1 cellular context compared by ENCODE assay signal in genomic region chr19:17747205-17748098, GRCh38.
A peak's percentile ranks its signal among the peaks of the same experiment; 100 is the strongest.
TF ChIP-seq lines count a peak whose summit lies in the region.

No MANE protein-coding gene starts in this region.

TF ChIP-seq in K562, 482 proteins besides CTCF, POLR2A, EP300 and RAD21 (continued from another document and continues in another):
- TF ChIP-seq, protein P1, sequence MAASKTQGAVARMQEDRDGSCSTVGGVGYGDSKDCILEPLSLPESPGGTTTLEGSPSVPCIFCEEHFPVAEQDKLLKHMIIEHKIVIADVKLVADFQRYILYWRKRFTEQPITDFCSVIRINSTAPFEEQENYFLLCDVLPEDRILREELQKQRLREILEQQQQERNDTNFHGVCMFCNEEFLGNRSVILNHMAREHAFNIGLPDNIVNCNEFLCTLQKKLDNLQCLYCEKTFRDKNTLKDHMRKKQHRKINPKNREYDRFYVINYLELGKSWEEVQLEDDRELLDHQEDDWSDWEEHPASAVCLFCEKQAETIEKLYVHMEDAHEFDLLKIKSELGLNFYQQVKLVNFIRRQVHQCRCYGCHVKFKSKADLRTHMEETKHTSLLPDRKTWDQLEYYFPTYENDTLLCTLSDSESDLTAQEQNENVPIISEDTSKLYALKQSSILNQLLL (CRISPR knock-in tag; IDR thresholded peaks at IDR 0.05; ENCODE audit: borderline replicate concordance), result no peak
- TF ChIP-seq, protein P2, sequence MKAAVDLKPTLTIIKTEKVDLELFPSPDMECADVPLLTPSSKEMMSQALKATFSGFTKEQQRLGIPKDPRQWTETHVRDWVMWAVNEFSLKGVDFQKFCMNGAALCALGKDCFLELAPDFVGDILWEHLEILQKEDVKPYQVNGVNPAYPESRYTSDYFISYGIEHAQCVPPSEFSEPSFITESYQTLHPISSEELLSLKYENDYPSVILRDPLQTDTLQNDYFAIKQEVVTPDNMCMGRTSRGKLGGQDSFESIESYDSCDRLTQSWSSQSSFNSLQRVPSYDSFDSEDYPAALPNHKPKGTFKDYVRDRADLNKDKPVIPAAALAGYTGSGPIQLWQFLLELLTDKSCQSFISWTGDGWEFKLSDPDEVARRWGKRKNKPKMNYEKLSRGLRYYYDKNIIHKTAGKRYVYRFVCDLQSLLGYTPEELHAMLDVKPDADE (conservative IDR thresholded peaks at IDR 0.05; ENCODE audit: control insufficient read depth, low read depth, low read length), result no peak
- TF ChIP-seq ERF (CRISPR knock-in tag; IDR thresholded peaks at IDR 0.05) (no peak), LCOR (CRISPR knock-in tag; IDR thresholded peaks at IDR 0.05) (no peak), GATAD2A (IDR thresholded peaks at IDR 0.05) (no peak), RAD51 (IDR thresholded peaks at IDR 0.05; ENCODE audit: borderline replicate concordance, low read depth) (no peak), ZFP1 (CRISPR knock-in tag; IDR thresholded peaks at IDR 0.05) (no peak), THRAP3 (IDR thresholded peaks at IDR 0.05; ENCODE audit: borderline replicate concordance) (no peak), SP1 (CRISPR knock-in tag; IDR thresholded peaks at IDR 0.05) (peak; percentile 79), EZH2 (IDR thresholded peaks at IDR 0.05; ENCODE audit: borderline replicate concordance, low read depth, low read length) (no peak), PBX2 (CRISPR knock-in tag; IDR thresholded peaks at IDR 0.05; ENCODE audit: low read depth) (no peak), PBX2 (tag; conservative IDR thresholded peaks at IDR 0.05; ENCODE audit: low read depth) (peak; percentile 78), BHLHE40 (IDR thresholded peaks at IDR 0.05; ENCODE audit: low read length) (no peak), ZNF311 (CRISPR knock-in tag; IDR thresholded peaks at IDR 0.05) (no peak), SREBF1 (IDR thresholded peaks at IDR 0.05; ENCODE audit: borderline replicate concordance, low read depth, low read length) (no peak), FOXK2 (conservative IDR thresholded peaks at IDR 0.05 in 1 of 2, IDR thresholded peaks at IDR 0.05 in 1 of 2; ENCODE audit: low read depth in 2 of 2) (no peak), TCF15 (CRISPR knock-in tag; IDR thresholded peaks at IDR 0.05) (no peak), ARID3B (CRISPR knock-in tag; IDR thresholded peaks at IDR 0.05; ENCODE audit: borderline replicate concordance) (no peak), ZNF583 (CRISPR knock-in tag; IDR thresholded peaks at IDR 0.05) (no peak), ZNF75A (CRISPR knock-in tag; IDR thresholded peaks at IDR 0.05) (no peak), BRD9 (IDR thresholded peaks at IDR 0.05; ENCODE audit: low read depth, partially characterized antibody) (peak; percentile 96), CEBPG (CRISPR knock-in tag; IDR thresholded peaks at IDR 0.05) (no peak), CEBPG (tag; conservative IDR thresholded peaks at IDR 0.05 in 1 of 2, IDR thresholded peaks at IDR 0.05 in 1 of 2) (no peak), PHF21A (IDR thresholded peaks at IDR 0.05; ENCODE audit: borderline replicate concordance, low read depth) (no peak), E2F8 (IDR thresholded peaks at IDR 0.05; ENCODE audit: low read depth, partially characterized antibody) (peak; percentile 43), ELF1 (tag; IDR thresholded peaks at IDR 0.05) (no peak), ZMIZ1 (IDR thresholded peaks at IDR 0.05; ENCODE audit: low read depth in 2 of 2, low read length in 2 of 2) (no peak), ZNF507 (tag; conservative IDR thresholded peaks at IDR 0.05) (no peak), CREB1 (IDR thresholded peaks at IDR 0.05) (peak; percentile 54; the same call in 1 of the 2 replicates), CREB1 (CRISPR knock-in tag; IDR thresholded peaks at IDR 0.05) (no peak; the same call in 1 of the 2 replicates), HDAC2 (IDR thresholded peaks at IDR 0.05) (peak; percentile 100), ZC3H4 (CRISPR knock-in tag; IDR thresholded peaks at IDR 0.05; ENCODE audit: borderline replicate concordance) (no peak), CC2D1A (IDR thresholded peaks at IDR 0.05) (peak; percentile 63; the same call in 1 of the 2 replicates), PHF20 (IDR thresholded peaks at IDR 0.05; ENCODE audit: partially characterized antibody) (peak; percentile 69), CHAMP1 (IDR thresholded peaks at IDR 0.05) (peak; percentile 20; the same call in 1 of the 2 replicates)
- TF ChIP-seq, protein P3, sequence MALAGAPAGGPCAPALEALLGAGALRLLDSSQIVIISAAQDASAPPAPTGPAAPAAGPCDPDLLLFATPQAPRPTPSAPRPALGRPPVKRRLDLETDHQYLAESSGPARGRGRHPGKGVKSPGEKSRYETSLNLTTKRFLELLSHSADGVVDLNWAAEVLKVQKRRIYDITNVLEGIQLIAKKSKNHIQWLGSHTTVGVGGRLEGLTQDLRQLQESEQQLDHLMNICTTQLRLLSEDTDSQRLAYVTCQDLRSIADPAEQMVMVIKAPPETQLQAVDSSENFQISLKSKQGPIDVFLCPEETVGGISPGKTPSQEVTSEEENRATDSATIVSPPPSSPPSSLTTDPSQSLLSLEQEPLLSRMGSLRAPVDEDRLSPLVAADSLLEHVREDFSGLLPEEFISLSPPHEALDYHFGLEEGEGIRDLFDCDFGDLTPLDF (CRISPR knock-in tag; IDR thresholded peaks at IDR 0.05), result no peak
- TF ChIP-seq, protein P4, sequence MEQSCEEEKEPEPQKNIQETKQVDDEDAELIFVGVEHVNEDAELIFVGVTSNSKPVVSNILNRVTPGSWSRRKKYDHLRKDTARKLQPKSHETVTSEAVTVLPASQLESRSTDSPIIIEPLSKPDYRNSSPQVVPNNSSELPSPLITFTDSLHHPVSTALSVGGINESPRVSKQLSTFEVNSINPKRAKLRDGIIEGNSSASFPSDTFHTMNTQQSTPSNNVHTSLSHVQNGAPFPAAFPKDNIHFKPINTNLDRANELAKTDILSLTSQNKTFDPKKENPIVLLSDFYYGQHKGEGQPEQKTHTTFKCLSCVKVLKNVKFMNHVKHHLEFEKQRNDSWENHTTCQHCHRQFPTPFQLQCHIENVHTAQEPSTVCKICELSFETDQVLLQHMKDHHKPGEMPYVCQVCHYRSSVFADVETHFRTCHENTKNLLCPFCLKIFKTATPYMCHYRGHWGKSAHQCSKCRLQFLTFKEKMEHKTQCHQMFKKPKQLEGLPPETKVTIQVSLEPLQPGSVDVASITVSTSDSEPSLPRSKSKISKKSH (CRISPR knock-in tag; IDR thresholded peaks at IDR 0.05), result no peak
- TF ChIP-seq, protein P5, sequence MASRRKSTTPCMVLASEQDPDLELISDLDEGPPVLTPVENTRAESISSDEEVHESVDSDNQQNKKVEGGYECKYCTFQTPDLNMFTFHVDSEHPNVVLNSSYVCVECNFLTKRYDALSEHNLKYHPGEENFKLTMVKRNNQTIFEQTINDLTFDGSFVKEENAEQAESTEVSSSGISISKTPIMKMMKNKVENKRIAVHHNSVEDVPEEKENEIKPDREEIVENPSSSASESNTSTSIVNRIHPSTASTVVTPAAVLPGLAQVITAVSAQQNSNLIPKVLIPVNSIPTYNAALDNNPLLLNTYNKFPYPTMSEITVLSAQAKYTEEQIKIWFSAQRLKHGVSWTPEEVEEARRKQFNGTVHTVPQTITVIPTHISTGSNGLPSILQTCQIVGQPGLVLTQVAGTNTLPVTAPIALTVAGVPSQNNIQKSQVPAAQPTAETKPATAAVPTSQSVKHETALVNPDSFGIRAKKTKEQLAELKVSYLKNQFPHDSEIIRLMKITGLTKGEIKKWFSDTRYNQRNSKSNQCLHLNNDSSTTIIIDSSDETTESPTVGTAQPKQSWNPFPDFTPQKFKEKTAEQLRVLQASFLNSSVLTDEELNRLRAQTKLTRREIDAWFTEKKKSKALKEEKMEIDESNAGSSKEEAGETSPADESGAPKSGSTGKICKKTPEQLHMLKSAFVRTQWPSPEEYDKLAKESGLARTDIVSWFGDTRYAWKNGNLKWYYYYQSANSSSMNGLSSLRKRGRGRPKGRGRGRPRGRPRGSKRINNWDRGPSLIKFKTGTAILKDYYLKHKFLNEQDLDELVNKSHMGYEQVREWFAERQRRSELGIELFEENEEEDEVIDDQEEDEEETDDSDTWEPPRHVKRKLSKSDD (conservative IDR thresholded peaks at IDR 0.05; ENCODE audit: low read length), result no peak
